ENCODE assay signal across 8 cellular contexts in genomic region chr22:35582861-35583670, GRCh38. TPM values are rescaled to one million over a fixed set of nuclear protein-coding genes. Genes with fewer than 3 reads are reported as not detected.
DNase-seq lines count a peak whose midpoint lies in the region; ATAC-seq, FAIRE-seq and TF ChIP-seq lines count a peak whose summit lies in the region.

No MANE protein-coding gene starts in this region.

- intact Hi-C loops in activated CD4-positive, alpha-beta T cell treated with anti-CD3 and anti-CD28 coated beads, Interleukin-2, amount 10 ng/mL, durations not matched to agents 24 days and 14 days (cut with micrococcal nuclease): loop anchor here (1.0 to 5.0 kb wide), 2 partner anchors 151 to 233 kb away; no protein-coding TSS in a partner anchor
- intact Hi-C loops in lower leg skin (cut with DNase I; ENCODE audit: low total_unique reads): no loop called here

- CTCF ChIA-PET in A549 (lab: Yijun Ruan, JAX): interaction anchor here (0.7 to 7.7 kb wide), 50 partner anchors 8 to 258 kb away, joined by 3 to 121 read pairs (median 4); partner anchors contain the start of genes MB and RASD2

- no peak overlapping the region for H3K4me3 Mint-ChIP-seq in activated CD4-positive, alpha-beta T cell treated with anti-CD3 and anti-CD28 coated beads, Interleukin-2, amount 10 ng/mL, durations not matched to agents 24 days and 14 days

- H3K27ac ChIP-seq in A549: peak overlapping the region; percentile 72 to 78

- no peaks in the 10 kb centered on the region for H3K36me3 Mint-ChIP-seq in activated CD4-positive, alpha-beta T cell treated with anti-CD3 and anti-CD28 coated beads, Interleukin-2, amount 10 ng/mL, durations not matched to agents 24 days and 14 days (ENCODE audit: low read depth)

- no peak overlapping the region for H3K27ac Mint-ChIP-seq in activated CD4-positive, alpha-beta T cell treated with anti-CD3 and anti-CD28 coated beads, Interleukin-2, amount 10 ng/mL, durations not matched to agents 24 days and 14 days

- TF ChIP-seq POLR2A in A549 (IDR thresholded peaks at IDR 0.05; ENCODE audit: low read length): no peak
- TF ChIP-seq POLR2A in lower leg skin (IDR thresholded peaks at IDR 0.05): no peak

- FAIRE-seq in A549 (lab: Jason Lieb, UNC): no peak
- peak; percentile 65 for FAIRE-seq in GM18507 (lab: Jason Lieb, UNC)

- peaks cover 3% of the 10 kb centered on the region for H3K27me3 Mint-ChIP-seq in activated CD4-positive, alpha-beta T cell treated with anti-CD3 and anti-CD28 coated beads, Interleukin-2, amount 10 ng/mL, durations not matched to agents 24 days and 14 days

- peaks cover 33% of the 10 kb centered on the region for H3K4me1 ChIP-seq in A549

- H3K9me3 ChIP-seq in A549: peaks cover 4% of the 10 kb centered on the region; the same call in 1 of the 3 replicates

- H3K4me3 ChIP-seq in A549: no peak overlapping the region
- H3K4me3 ChIP-seq in lower leg skin (ENCODE audit: low read depth, poor library complexity, severe bottlenecking): no peak overlapping the region

- H3K4me2 ChIP-seq in A549: peak overlapping the region; percentile 50

- TF ChIP-seq CTCF in A549 (IDR thresholded peaks at IDR 0.05) (peak; percentile 85), lower leg skin (IDR thresholded peaks at IDR 0.05) (peak in 1 of 3 donors; percentile 92)

- 26% methylated on average over 11 of the region's 13 CpGs for whole genome bisulfite sequencing in A549 (ENCODE audit: missing lambda C conversion rate)
- 26% methylated on average over 13 of the region's 13 CpGs for WGBS in lower leg skin, 2 donors

- POLR2A ChIA-PET in A549 (lab: Yijun Ruan, JAX): interaction anchor here (0.6 to 0.8 kb wide), 2 partner anchors 152 to 156 kb away, joined by 3 to 4 read pairs; no protein-coding TSS in a partner anchor

- peak; percentile 73 to 86 for DNase-seq in A549 (ENCODE audit: low read depth in 1 of 2, low spot score in 1 of 2)
- DNase-seq in GM18507 (ENCODE audit: extremely low spot score, insufficient read length, low read depth): peak; percentile 72
- peak; percentile 41 for DNase-seq in NCI-H345 treated with DMSO at 0.1 percent for 48 hours (lab: John Stamatoyannopoulos, UW; ENCODE audit: unreplicated experiment)
- DNase-seq in activated CD4-positive, alpha-beta T cell treated with anti-CD3 and anti-CD28 coated beads, Interleukin-2, amount 10 ng/mL, durations not matched to agents 24 days and 14 days: peak; percentile 84
- peak; percentile 38 to 75 for DNase-seq in dermis microvascular lymphatic vessel endothelial cell (ENCODE audit: low read depth in 2 of 2)
- DNase-seq in lower leg skin (ENCODE audit: low spot score in 2 of 2): peak; percentile 34 to 90
- DNase-seq in stimulated activated CD4-positive, alpha-beta T cell treated with anti-CD3 and anti-CD28 coated beads, TNF-alpha, amount 100 ng/mL, for 48 hours (ENCODE audit: low read depth in 3 of 3): peak; percentile 18 to 27 (median 21)

- no peaks in the 10 kb centered on the region for H3K9me3 Mint-ChIP-seq in activated CD4-positive, alpha-beta T cell treated with anti-CD3 and anti-CD28 coated beads, Interleukin-2, amount 10 ng/mL, durations not matched to agents 24 days and 14 days

- no peak for TF ChIP-seq EP300 in A549 (IDR thresholded peaks at IDR 0.05)

- ATAC-seq in A549 (peak; percentile 90 to 91), HG02623 (IDR thresholded peaks at IDR 0.05; ENCODE audit: unreplicated experiment) (no peak)

- H3K4me1 Mint-ChIP-seq in activated CD4-positive, alpha-beta T cell treated with anti-CD3 and anti-CD28 coated beads, Interleukin-2, amount 10 ng/mL, durations not matched to agents 24 days and 14 days: peaks cover 3% of the 10 kb centered on the region

- TF ChIP-seq RAD21 in A549 (conservative IDR thresholded peaks at IDR 0.05 in 1 of 2, IDR thresholded peaks at IDR 0.05 in 1 of 2): peak; percentile 90 to 91

TF ChIP-seq in A549, 52 proteins besides CTCF, POLR2A, EP300 and RAD21:
- 0 out of 2 replicates have a peak, but pooled peaks have one; percentile 21 for TF ChIP-seq GATA3 (IDR thresholded peaks at IDR 0.05; ENCODE audit: borderline replicate concordance)
- no peak for TF ChIP-seq RARB (CRISPR knock-in tag; IDR thresholded peaks at IDR 0.05)
- no peak for TF ChIP-seq HOXA7 (CRISPR knock-in tag; IDR thresholded peaks at IDR 0.05)
- peak; percentile 87 for TF ChIP-seq SMC3 (IDR thresholded peaks at IDR 0.05)
- no peak for TF ChIP-seq CHD2 (IDR thresholded peaks at IDR 0.05; ENCODE audit: low read length, partially characterized antibody)

RNA-seq across cellular contexts. Expression of gene MB, which starts 34.1 kb away (rescaled TPM):
- polyA plus RNA-seq in A549 (2011; rRNA removed): 9.5 and 12.1 TPM in 2 replicates
- 12.3 and 14.1 TPM in 2 replicates for polyA plus RNA-seq in A549 (2012; cell fraction: cytosol; rRNA removed)
- 7.0 and 10.8 TPM in 2 replicates for polyA plus RNA-seq in A549 (2012; cell fraction: nucleus; rRNA removed)
- polyA plus RNA-seq in A549 (2017; fragmentation: RNase III; extraction: RNeasy Plus Mini Kit Qiagen cat#74134 plus additional on column Dnase treatment): 6.9 to 9.2 TPM (median 8.5 TPM) in 3 replicates
- 2.7 and 4.3 TPM in 2 replicates for polyA minus RNA-seq in A549 (2011; rRNA and poly(A)+ RNA removed)
- total RNA-seq in activated CD4-positive, alpha-beta T cell treated with anti-CD3 and anti-CD28 coated beads, Interleukin-2, amount 10 ng/mL, durations not matched to agents 24 days and 14 days: 2.7 and 3.7 TPM in 2 replicates
- not detected in 2 replicates for total RNA-seq in dermis microvascular lymphatic vessel endothelial cell
- total RNA-seq in lower leg skin: 10 to 100 TPM in 2 of 4 donors, 1 to 10 TPM in 2; 2.2 to 23.4 (median 9.6) TPM

RNA-seq across cellular contexts. Expression of gene RASD2, which starts 42.4 kb away (rescaled TPM):
- 0.61 and 0.93 TPM in 2 replicates for polyA plus RNA-seq in A549 (2011; rRNA removed)
- polyA plus RNA-seq in A549 (2012; cell fraction: cytosol; rRNA removed): 0.54 and 0.76 TPM in 2 replicates
- 0.86 and 1.2 TPM in 2 replicates for polyA plus RNA-seq in A549 (2012; cell fraction: nucleus; rRNA removed)
- polyA plus RNA-seq in A549 (2017; fragmentation: RNase III; extraction: RNeasy Plus Mini Kit Qiagen cat#74134 plus additional on column Dnase treatment): 1.2 to 1.4 TPM (median 1.3 TPM) in 3 replicates
- 1.1 and 1.4 TPM in 2 replicates for polyA minus RNA-seq in A549 (2011; rRNA and poly(A)+ RNA removed)
- total RNA-seq in activated CD4-positive, alpha-beta T cell treated with anti-CD3 and anti-CD28 coated beads, Interleukin-2, amount 10 ng/mL, durations not matched to agents 24 days and 14 days: 0.09 TPM in 1 of 2 replicates, not detected in the other
- not detected in 2 replicates for total RNA-seq in dermis microvascular lymphatic vessel endothelial cell
- total RNA-seq in lower leg skin: 1 to 10 TPM in 2 of 4 donors, under 1 TPM in 2; 0.27 to 3.2 (median 1.4) TPM

Comparison
In these comparisons a context has a peak if more than half of its experiments do, and no peak if none do; other contexts are left out.
1. DNase-seq: peak in every context shown above with its lines; median percentile 84 in activated CD4-positive, alpha-beta T cell treated with anti-CD3 and anti-CD28 coated beads, Interleukin-2, amount 10 ng/mL, durations not matched to agents 24 days and 14 days; 80 in A549; 72 in GM18507; 62 in lower leg skin; 56 in dermis microvascular lymphatic vessel endothelial cell; 41 in NCI-H345 treated with DMSO at 0.1 percent for 48 hours; 21 in stimulated activated CD4-positive, alpha-beta T cell treated with anti-CD3 and anti-CD28 coated beads, TNF-alpha, amount 100 ng/mL, for 48 hours.